15 cellular contexts compared by ENCODE assay signal in the genomic region with DNA sequence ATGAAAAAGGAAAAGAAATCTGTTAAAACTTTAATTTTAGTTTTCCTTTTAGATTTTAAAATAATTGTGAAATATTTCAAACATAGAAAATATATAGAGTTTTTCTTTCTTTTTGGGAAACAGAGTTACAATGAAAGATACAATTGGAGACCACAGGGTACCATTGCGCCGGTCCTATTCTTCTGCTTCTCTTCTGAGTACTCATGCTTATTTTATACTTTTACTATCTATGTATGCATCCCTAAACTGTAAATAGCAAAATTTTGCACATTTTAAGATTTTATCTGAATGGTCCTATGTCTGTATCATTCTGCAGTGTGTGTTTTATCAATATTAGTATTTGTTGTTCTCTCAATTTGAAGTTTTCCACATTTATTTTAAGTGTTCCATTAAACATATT.
"Had no signal": no experiment of that assay in that cellular context is flagged by ENCODE, and none has a peak within 500 bp of the region (broad histone marks: within the 10 kb centered on the region; RNA-seq: fewer than 3 reads in every experiment).

No MANE protein-coding gene starts in this region.

- H3K36me3 ChIP-seq: brain microvascular endothelial cell, heart right ventricle, prostate gland, transverse colon had no signal

- H3K4me3 ChIP-seq: heart right ventricle, lung, prostate gland, transverse colon had no signal

- H3K4me3 Mint-ChIP-seq: activated naive CD8-positive, alpha-beta T cell had no signal

- DNase-seq: activated CD4-positive, alpha-beta T cell treated with anti-CD3 and anti-CD28 coated beads for 1 hour; activated effector memory CD4-positive, alpha-beta T cell treated with anti-CD3 and anti-CD28 coated beads, Interleukin-2, amount 50 U/mL, for 16 hours; cortex of kidney; effector CD4-positive, alpha-beta T cell; heart right ventricle; midbrain; stimulated activated CD4-positive, alpha-beta T cell treated with anti-CD3 and anti-CD28 coated beads, Interleukin-4, amount 100 ng/mL, for 4 hours; stimulated activated naive CD4-positive, alpha-beta T cell treated with Interleukin-2 at 50 U/mL for 16 hours; T-helper 1 cell; transverse colon had no signal

- H3K27me3 ChIP-seq: brain microvascular endothelial cell, heart right ventricle, transverse colon had no signal

- H3K4me1 ChIP-seq: heart right ventricle, prostate gland, transverse colon had no signal

- H3K27ac ChIP-seq: brain microvascular endothelial cell, heart right ventricle, transverse colon, VCaP had no signal

- H3K27ac Mint-ChIP-seq: activated naive CD8-positive, alpha-beta T cell had no signal

- H3K36me3 Mint-ChIP-seq: activated naive CD8-positive, alpha-beta T cell had no signal

- H3K9me3 ChIP-seq: heart right ventricle, prostate gland, transverse colon had no signal
